In the genomic region with DNA sequence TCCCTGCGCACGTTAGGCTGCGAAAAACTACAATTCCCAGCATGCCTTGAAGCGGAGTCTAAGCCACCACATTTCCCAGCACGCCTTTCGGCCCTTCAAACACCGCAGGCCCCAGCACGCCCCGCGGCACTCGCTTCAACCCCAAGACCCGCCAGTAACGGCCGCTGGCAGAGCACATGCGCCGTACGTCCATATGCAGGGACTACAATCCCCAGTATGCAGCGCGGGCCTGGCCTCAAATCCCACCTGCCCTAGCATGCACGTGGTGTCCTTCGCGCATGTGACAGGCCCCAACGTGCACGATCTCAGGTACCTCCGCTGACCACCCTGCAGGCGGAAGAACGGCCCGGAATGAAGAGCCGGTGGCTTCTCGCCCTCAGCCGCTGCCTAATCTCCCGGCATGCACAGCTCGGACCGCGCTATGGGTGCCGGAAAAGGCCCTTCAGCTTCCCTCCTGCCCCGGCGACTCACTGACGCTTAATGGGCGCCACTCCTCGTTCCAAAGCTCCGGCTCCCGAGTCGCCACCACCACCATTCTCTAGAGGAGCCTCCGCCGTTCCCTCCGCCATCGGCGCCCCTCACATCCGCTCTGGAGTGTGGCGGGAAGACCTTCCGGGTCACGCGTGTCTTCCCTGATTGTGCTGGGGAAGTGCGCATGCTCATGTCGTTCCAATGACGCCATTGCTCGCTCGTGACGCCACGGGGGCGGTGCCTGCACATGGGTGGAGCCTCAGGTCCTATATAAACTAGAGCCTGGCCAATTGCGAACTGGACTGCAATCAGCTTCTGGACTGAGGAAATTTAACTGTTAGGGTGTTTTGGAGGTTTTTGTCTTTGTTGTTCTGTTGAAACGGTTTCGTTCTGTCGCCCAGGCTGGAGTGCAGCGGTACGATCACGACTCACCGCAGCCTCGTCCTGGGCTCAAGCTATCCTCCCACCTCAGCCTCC, we compare ENCODE assay signal across 8 cellular contexts. TPM values are rescaled to one million over a fixed set of nuclear protein-coding genes. Genes with fewer than 3 reads are reported as not detected.
DNase-seq lines count a peak whose midpoint lies in the region; ATAC-seq lines count a peak whose summit lies in the region.

A gene with protein sequence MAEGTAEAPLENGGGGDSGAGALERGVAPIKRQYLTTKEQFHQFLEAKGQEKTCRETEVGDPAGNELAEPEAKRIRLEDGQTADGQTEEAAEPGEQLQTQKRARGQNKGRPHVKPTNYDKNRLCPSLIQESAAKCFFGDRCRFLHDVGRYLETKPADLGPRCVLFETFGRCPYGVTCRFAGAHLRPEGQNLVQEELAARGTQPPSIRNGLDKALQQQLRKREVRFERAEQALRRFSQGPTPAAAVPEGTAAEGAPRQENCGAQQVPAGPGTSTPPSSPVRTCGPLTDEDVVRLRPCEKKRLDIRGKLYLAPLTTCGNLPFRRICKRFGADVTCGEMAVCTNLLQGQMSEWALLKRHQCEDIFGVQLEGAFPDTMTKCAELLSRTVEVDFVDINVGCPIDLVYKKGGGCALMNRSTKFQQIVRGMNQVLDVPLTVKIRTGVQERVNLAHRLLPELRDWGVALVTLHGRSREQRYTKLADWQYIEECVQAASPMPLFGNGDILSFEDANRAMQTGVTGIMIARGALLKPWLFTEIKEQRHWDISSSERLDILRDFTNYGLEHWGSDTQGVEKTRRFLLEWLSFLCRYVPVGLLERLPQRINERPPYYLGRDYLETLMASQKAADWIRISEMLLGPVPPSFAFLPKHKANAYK (minus strand): TSS at position 591 of the 948 bp plus-strand sequence. CDS start 22 bp downstream, at position 569.

- peak; percentile 82 for ATAC-seq in GM21360 (IDR thresholded peaks at IDR 0.05; ENCODE audit: unreplicated experiment)
- ATAC-seq in effector memory CD8-positive, alpha-beta T cell (replicated peaks): peak; percentile 93

- DNase-seq in COLO668 (lab: John Stamatoyannopoulos, UW; ENCODE audit: unreplicated experiment): peak; percentile 98
- DNase-seq in HT1080 (ENCODE audit: low read depth): peak; percentile 99
- peak; percentile 96 for DNase-seq in NOMO-1 treated with DMSO at 0.1 percent for 48 hours (lab: John Stamatoyannopoulos, UW; ENCODE audit: unreplicated experiment)
- DNase-seq in activated CD8-positive, alpha-beta memory T cell treated with anti-CD3 and anti-CD28 coated beads for 4 hours (ENCODE audit: low read depth in 2 of 2): peak; percentile 89 to 92
- peak; percentile 93 for DNase-seq in effector memory CD8-positive, alpha-beta T cell
- peak; percentile 98 for DNase-seq in medulla oblongata (ENCODE audit: extremely low spot score)
- DNase-seq in stimulated activated CD8-positive, alpha-beta memory T cell treated with anti-CD3 and anti-CD28 coated beads, Interleukin-12 subunit alpha, Interleukin-12 subunit beta, amount 100 ng/mL, for 1 hour (ENCODE audit: low read depth): peak; percentile 94

- H3K27me3 Mint-ChIP-seq in effector memory CD8-positive, alpha-beta T cell: no peaks in the 10 kb centered on the region

- H3K36me3 Mint-ChIP-seq in effector memory CD8-positive, alpha-beta T cell (ENCODE audit: insufficient read depth): peaks cover 53% of the 10 kb centered on the region

- H3K27ac Mint-ChIP-seq in effector memory CD8-positive, alpha-beta T cell: peak within 1 kb of the TSS; percentile 99

- H3K4me1 Mint-ChIP-seq in effector memory CD8-positive, alpha-beta T cell (ENCODE audit: low read depth in 2 of 2): peaks cover 15% of the 10 kb centered on the region in 2 donors

- peak within 1 kb of the TSS; percentile 91 to 95 for H3K4me3 Mint-ChIP-seq in effector memory CD8-positive, alpha-beta T cell

- peaks cover 0 to 2% of the 10 kb centered on the region in 2 donors for H3K9me3 Mint-ChIP-seq in effector memory CD8-positive, alpha-beta T cell

RNA-seq across cellular contexts. Expression of the gene that starts here (rescaled TPM):
- 56.5 and 71.8 TPM in 2 replicates for total RNA-seq in HT1080 (2014; rRNA removed; shearing (Covaris generic))
- polyA plus RNA-seq in HT1080 (2015; cell fraction: cytosol; rRNA removed): 21.5 and 23.1 TPM in 2 replicates
- 87.7 and 99.9 TPM in 2 replicates for polyA plus RNA-seq in HT1080 (2015; cell fraction: nucleus; rRNA removed)

Comparison
In these comparisons a context has a peak if more than half of its experiments do, and no peak if none do; other contexts are left out.
1. Peak in every context shown above with its lines: DNase-seq and ATAC-seq.